In genomic region chr17:57440522-57441269, GRCh38 we compare ENCODE assay signal across 1 cellular context.
TF ChIP-seq lines count a peak whose summit lies in the region.

No MANE protein-coding gene starts in this region.

TF ChIP-seq in K562, 482 proteins besides CTCF, POLR2A, EP300 and RAD21 (continued from another document and continues in another):
- TF ChIP-seq, protein P1, sequence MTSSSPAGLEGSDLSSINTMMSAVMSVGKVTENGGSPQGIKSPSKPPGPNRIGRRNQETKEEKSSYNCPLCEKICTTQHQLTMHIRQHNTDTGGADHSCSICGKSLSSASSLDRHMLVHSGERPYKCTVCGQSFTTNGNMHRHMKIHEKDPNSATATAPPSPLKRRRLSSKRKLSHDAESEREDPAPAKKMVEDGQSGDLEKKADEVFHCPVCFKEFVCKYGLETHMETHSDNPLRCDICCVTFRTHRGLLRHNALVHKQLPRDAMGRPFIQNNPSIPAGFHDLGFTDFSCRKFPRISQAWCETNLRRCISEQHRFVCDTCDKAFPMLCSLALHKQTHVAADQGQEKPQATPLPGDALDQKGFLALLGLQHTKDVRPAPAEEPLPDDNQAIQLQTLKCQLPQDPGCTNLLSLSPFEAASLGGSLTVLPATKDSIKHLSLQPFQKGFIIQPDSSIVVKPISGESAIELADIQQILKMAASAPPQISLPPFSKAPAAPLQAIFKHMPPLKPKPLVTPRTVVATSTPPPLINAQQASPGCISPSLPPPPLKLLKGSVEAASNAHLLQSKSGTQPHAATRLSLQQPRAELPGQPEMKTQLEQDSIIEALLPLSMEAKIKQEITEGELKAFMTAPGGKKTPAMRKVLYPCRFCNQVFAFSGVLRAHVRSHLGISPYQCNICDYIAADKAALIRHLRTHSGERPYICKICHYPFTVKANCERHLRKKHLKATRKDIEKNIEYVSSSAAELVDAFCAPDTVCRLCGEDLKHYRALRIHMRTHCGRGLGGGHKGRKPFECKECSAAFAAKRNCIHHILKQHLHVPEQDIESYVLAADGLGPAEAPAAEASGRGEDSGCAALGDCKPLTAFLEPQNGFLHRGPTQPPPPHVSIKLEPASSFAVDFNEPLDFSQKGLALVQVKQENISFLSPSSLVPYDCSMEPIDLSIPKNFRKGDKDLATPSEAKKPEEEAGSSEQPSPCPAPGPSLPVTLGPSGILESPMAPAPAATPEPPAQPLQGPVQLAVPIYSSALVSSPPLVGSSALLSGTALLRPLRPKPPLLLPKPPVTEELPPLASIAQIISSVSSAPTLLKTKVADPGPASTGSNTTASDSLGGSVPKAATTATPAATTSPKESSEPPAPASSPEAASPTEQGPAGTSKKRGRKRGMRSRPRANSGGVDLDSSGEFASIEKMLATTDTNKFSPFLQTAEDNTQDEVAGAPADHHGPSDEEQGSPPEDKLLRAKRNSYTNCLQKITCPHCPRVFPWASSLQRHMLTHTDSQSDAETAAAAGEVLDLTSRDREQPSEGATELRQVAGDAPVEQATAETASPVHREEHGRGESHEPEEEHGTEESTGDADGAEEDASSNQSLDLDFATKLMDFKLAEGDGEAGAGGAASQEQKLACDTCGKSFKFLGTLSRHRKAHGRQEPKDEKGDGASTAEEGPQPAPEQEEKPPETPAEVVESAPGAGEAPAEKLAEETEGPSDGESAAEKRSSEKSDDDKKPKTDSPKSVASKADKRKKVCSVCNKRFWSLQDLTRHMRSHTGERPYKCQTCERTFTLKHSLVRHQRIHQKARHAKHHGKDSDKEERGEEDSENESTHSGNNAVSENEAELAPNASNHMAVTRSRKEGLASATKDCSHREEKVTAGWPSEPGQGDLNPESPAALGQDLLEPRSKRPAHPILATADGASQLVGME (CRISPR knock-in tag; IDR thresholded peaks at IDR 0.05), result no peak
- TF ChIP-seq, protein P2, sequence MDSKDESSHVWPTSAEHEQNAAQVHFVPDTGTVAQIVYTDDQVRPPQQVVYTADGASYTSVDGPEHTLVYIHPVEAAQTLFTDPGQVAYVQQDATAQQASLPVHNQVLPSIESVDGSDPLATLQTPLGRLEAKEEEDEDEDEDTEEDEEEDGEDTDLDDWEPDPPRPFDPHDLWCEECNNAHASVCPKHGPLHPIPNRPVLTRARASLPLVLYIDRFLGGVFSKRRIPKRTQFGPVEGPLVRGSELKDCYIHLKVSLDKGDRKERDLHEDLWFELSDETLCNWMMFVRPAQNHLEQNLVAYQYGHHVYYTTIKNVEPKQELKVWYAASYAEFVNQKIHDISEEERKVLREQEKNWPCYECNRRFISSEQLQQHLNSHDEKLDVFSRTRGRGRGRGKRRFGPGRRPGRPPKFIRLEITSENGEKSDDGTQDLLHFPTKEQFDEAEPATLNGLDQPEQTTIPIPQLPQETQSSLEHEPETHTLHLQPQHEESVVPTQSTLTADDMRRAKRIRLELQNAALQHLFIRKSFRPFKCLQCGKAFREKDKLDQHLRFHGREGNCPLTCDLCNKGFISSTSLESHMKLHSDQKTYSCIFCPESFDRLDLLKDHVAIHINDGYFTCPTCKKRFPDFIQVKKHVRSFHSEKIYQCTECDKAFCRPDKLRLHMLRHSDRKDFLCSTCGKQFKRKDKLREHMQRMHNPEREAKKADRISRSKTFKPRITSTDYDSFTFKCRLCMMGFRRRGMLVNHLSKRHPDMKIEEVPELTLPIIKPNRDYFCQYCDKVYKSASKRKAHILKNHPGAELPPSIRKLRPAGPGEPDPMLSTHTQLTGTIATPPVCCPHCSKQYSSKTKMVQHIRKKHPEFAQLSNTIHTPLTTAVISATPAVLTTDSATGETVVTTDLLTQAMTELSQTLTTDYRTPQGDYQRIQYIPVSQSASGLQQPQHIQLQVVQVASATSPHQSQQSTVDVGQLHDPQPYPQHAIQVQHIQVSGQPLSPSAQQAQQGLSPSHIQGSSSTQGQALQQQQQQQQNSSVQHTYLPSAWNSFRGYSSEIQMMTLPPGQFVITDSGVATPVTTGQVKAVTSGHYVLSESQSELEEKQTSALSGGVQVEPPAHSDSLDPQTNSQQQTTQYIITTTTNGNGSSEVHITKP (IDR thresholded peaks at IDR 0.05; ENCODE audit: partially characterized antibody), result no peak
- no peak for TF ChIP-seq TRIM28 (IDR thresholded peaks at IDR 0.05)
- TF ChIP-seq, protein P3, sequence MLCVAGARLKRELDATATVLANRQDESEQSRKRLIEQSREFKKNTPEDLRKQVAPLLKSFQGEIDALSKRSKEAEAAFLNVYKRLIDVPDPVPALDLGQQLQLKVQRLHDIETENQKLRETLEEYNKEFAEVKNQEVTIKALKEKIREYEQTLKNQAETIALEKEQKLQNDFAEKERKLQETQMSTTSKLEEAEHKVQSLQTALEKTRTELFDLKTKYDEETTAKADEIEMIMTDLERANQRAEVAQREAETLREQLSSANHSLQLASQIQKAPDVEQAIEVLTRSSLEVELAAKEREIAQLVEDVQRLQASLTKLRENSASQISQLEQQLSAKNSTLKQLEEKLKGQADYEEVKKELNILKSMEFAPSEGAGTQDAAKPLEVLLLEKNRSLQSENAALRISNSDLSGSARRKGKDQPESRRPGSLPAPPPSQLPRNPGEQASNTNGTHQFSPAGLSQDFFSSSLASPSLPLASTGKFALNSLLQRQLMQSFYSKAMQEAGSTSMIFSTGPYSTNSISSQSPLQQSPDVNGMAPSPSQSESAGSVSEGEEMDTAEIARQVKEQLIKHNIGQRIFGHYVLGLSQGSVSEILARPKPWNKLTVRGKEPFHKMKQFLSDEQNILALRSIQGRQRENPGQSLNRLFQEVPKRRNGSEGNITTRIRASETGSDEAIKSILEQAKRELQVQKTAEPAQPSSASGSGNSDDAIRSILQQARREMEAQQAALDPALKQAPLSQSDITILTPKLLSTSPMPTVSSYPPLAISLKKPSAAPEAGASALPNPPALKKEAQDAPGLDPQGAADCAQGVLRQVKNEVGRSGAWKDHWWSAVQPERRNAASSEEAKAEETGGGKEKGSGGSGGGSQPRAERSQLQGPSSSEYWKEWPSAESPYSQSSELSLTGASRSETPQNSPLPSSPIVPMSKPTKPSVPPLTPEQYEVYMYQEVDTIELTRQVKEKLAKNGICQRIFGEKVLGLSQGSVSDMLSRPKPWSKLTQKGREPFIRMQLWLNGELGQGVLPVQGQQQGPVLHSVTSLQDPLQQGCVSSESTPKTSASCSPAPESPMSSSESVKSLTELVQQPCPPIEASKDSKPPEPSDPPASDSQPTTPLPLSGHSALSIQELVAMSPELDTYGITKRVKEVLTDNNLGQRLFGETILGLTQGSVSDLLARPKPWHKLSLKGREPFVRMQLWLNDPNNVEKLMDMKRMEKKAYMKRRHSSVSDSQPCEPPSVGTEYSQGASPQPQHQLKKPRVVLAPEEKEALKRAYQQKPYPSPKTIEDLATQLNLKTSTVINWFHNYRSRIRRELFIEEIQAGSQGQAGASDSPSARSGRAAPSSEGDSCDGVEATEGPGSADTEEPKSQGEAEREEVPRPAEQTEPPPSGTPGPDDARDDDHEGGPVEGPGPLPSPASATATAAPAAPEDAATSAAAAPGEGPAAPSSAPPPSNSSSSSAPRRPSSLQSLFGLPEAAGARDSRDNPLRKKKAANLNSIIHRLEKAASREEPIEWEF (CRISPR knock-in tag; IDR thresholded peaks at IDR 0.05), result no peak
- no peak for TF ChIP-seq SAFB (IDR thresholded peaks at IDR 0.05; ENCODE audit: borderline replicate concordance, low read depth, low read length)
- no peak for TF ChIP-seq HNRNPUL1 (IDR thresholded peaks at IDR 0.05; ENCODE audit: low read length)
- no peak for TF ChIP-seq SMAD3 (CRISPR knock-in tag; conservative IDR thresholded peaks at IDR 0.05)
- TF ChIP-seq RHOXF2B (CRISPR knock-in tag; conservative IDR thresholded peaks at IDR 0.05), result no peak
- TF ChIP-seq HNRNPK (IDR thresholded peaks at IDR 0.05; ENCODE audit: low read depth, low read length, poor library complexity, severe bottlenecking), result no peak
- no peak for TF ChIP-seq ASH1L (IDR thresholded peaks at IDR 0.05; ENCODE audit: borderline replicate concordance, low read depth, partially characterized antibody)
- TF ChIP-seq TEAD2 (tag; IDR thresholded peaks at IDR 0.05), result no peak
- TF ChIP-seq ZNF77 (CRISPR knock-in tag; IDR thresholded peaks at IDR 0.05), result no peak
- TF ChIP-seq, protein P4, sequence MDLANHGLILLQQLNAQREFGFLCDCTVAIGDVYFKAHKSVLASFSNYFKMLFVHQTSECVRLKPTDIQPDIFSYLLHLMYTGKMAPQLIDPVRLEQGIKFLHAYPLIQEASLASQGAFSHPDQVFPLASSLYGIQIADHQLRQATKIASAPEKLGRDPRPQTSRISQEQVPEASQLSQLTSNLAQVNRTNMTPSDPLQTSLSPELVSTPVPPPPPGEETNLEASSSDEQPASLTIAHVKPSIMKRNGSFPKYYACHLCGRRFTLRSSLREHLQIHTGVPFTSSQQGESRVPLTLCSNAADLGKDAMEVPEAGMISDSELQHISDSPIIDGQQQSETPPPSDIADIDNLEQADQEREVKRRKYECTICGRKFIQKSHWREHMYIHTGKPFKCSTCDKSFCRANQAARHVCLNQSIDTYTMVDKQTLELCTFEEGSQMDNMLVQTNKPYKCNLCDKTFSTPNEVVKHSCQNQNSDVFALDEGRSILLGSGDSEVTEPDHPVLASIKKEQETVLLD (IDR thresholded peaks at IDR 0.05), result no peak
- TF ChIP-seq DEAF1 (CRISPR knock-in tag; IDR thresholded peaks at IDR 0.05), result peak; percentile 39; the same call in 1 of the 2 replicates
- TF ChIP-seq MLX (CRISPR knock-in tag; conservative IDR thresholded peaks at IDR 0.05), result no peak
- no peak for TF ChIP-seq NR0B1 (IDR thresholded peaks at IDR 0.05; ENCODE audit: partially characterized antibody)
- no peak for TF ChIP-seq ZNF764 (CRISPR knock-in tag; IDR thresholded peaks at IDR 0.05; ENCODE audit: low read depth)
- TF ChIP-seq MAX (CRISPR knock-in tag; IDR thresholded peaks at IDR 0.05), result no peak
- TF ChIP-seq HEY1 (CRISPR knock-in tag; IDR thresholded peaks at IDR 0.05; ENCODE audit: borderline replicate concordance), result no peak
- TF ChIP-seq RBM39 (optimal IDR thresholded peaks at IDR 0.05; ENCODE audit: low read depth, low read length), result no peak
- TF ChIP-seq ZNF79 (CRISPR knock-in tag; IDR thresholded peaks at IDR 0.05; ENCODE audit: low read depth), result no peak
- no peak for TF ChIP-seq ARID4B (CRISPR knock-in tag; IDR thresholded peaks at IDR 0.05)
- no peak for TF ChIP-seq ZFPM2 (CRISPR knock-in tag; IDR thresholded peaks at IDR 0.05)
- TF ChIP-seq, protein P5, sequence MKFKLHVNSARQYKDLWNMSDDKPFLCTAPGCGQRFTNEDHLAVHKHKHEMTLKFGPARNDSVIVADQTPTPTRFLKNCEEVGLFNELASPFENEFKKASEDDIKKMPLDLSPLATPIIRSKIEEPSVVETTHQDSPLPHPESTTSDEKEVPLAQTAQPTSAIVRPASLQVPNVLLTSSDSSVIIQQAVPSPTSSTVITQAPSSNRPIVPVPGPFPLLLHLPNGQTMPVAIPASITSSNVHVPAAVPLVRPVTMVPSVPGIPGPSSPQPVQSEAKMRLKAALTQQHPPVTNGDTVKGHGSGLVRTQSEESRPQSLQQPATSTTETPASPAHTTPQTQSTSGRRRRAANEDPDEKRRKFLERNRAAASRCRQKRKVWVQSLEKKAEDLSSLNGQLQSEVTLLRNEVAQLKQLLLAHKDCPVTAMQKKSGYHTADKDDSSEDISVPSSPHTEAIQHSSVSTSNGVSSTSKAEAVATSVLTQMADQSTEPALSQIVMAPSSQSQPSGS (CRISPR knock-in tag; IDR thresholded peaks at IDR 0.05), result no peak
- TF ChIP-seq FOSL1 (tag; conservative IDR thresholded peaks at IDR 0.05), result peak; percentile 78
